ENCODE assay signal across 1 cellular context in the genomic region with DNA sequence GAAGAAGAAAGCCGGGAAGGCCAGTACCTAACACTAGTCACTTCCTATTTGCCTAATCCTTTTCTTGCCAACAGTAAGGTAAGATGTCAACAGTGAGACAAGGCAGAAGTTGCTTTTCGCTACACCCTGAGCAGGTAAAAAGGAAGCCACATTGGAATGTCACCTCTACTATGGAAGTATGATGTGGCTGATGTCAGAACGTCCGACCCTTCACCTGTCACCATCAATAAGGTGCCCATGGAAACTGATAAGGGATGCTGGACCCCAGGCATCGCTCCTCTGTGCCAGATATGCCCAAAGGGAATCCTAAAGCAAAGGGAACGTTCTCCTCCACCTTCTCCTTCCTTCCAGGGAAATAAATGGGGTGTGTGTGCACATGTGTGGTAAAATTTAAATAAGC.
TF ChIP-seq lines count a peak whose summit lies in the region.

No MANE protein-coding gene starts in this region.

TF ChIP-seq in GM23338, 12 proteins besides CTCF, POLR2A, EP300 and RAD21 (continued from another document):
- TF ChIP-seq, protein P1, sequence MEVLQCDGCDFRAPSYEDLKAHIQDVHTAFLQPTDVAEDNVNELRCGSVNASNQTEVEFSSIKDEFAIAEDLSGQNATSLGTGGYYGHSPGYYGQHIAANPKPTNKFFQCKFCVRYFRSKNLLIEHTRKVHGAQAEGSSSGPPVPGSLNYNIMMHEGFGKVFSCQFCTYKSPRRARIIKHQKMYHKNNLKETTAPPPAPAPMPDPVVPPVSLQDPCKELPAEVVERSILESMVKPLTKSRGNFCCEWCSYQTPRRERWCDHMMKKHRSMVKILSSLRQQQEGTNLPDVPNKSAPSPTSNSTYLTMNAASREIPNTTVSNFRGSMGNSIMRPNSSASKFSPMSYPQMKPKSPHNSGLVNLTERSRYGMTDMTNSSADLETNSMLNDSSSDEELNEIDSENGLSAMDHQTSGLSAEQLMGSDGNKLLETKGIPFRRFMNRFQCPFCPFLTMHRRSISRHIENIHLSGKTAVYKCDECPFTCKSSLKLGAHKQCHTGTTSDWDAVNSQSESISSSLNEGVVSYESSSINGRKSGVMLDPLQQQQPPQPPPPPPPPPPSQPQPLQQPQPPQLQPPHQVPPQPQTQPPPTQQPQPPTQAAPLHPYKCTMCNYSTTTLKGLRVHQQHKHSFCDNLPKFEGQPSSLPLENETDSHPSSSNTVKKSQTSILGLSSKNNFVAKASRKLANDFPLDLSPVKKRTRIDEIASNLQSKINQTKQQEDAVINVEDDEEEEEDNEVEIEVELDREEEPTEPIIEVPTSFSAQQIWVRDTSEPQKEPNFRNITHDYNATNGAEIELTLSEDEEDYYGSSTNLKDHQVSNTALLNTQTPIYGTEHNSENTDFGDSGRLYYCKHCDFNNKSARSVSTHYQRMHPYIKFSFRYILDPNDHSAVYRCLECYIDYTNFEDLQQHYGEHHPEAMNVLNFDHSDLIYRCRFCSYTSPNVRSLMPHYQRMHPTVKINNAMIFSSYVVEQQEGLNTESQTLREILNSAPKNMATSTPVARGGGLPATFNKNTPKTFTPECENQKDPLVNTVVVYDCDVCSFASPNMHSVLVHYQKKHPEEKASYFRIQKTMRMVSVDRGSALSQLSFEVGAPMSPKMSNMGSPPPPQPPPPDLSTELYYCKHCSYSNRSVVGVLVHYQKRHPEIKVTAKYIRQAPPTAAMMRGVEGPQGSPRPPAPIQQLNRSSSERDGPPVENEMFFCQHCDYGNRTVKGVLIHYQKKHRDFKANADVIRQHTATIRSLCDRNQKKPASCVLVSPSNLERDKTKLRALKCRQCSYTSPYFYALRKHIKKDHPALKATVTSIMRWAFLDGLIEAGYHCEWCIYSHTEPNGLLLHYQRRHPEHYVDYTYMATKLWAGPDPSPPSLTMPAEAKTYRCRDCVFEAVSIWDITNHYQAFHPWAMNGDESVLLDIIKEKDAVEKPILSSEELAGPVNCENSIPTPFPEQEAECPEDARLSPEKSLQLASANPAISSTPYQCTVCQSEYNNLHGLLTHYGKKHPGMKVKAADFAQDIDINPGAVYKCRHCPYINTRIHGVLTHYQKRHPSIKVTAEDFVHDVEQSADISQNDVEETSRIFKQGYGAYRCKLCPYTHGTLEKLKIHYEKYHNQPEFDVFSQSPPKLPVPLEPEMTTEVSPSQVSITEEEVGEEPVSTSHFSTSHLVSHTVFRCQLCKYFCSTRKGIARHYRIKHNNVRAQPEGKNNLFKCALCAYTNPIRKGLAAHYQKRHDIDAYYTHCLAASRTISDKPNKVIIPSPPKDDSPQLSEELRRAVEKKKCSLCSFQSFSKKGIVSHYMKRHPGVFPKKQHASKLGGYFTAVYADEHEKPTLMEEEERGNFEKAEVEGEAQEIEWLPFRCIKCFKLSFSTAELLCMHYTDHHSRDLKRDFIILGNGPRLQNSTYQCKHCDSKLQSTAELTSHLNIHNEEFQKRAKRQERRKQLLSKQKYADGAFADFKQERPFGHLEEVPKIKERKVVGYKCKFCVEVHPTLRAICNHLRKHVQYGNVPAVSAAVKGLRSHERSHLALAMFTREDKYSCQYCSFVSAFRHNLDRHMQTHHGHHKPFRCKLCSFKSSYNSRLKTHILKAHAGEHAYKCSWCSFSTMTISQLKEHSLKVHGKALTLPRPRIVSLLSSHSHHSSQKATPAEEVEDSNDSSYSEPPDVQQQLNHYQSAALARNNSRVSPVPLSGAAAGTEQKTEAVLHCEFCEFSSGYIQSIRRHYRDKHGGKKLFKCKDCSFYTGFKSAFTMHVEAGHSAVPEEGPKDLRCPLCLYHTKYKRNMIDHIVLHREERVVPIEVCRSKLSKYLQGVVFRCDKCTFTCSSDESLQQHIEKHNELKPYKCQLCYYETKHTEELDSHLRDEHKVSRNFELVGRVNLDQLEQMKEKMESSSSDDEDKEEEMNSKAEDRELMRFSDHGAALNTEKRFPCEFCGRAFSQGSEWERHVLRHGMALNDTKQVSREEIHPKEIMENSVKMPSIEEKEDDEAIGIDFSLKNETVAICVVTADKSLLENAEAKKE (CRISPR knock-in tag; IDR thresholded peaks at IDR 0.05): no peak
- no peak for TF ChIP-seq JUNB (IDR thresholded peaks at IDR 0.05; ENCODE audit: unreplicated experiment)
